In genomic region chr4:16550488-16550980, GRCh38 we compare ENCODE assay signal across 26 cellular contexts.
"Had no signal": no experiment of that assay in that cellular context is flagged by ENCODE, and none has a peak within 500 bp of the region (broad histone marks: within the 10 kb centered on the region; RNA-seq: fewer than 3 reads in every experiment).

No MANE protein-coding gene starts in this region.

- H3K27me3 ChIP-seq: colonic mucosa, dorsolateral prefrontal cortex, esophagus squamous epithelium, foreskin keratinocyte, gastrocnemius medialis, gastroesophageal sphincter, heart left ventricle, heart right ventricle had no signal

- H3K36me3 ChIP-seq: colonic mucosa, esophagus squamous epithelium, gastrocnemius medialis, gastroesophageal sphincter, heart left ventricle, heart right ventricle had no signal

- DNase-seq: colonic mucosa; cortex of kidney; dermis blood vessel endothelial cell; dorsolateral prefrontal cortex; effector CD4-positive, alpha-beta T cell; effector CD8-positive, alpha-beta T cell; effector memory CD4-positive, alpha-beta T cell; effector memory CD8-positive, alpha-beta T cell; endodermal cell; erythroblast; esophagus squamous epithelium; foreskin fibroblast; foreskin keratinocyte; foreskin melanocyte; gastrocnemius medialis; glutamatergic neuron; head of caudate nucleus; heart left ventricle; heart right ventricle had no signal

- H3K9me3 ChIP-seq: colonic mucosa, esophagus squamous epithelium, gastrocnemius medialis, gastroesophageal sphincter, heart left ventricle, heart right ventricle had no signal

- FAIRE-seq: colon, endometrium, endothelial cell of umbilical vein had no signal

- H3K27ac ChIP-seq: colonic mucosa, coronary artery, dorsolateral prefrontal cortex, epithelial cell of prostate, esophagus squamous epithelium, foreskin keratinocyte, gastrocnemius medialis, gastroesophageal sphincter, heart left ventricle, heart right ventricle had no signal

- H3K4me3 ChIP-seq: colonic mucosa, coronary artery, dorsolateral prefrontal cortex, esophagus squamous epithelium, gastrocnemius medialis, gastroesophageal sphincter, heart left ventricle, heart right ventricle had no signal

- ATAC-seq: effector memory CD8-positive, alpha-beta T cell; esophagus mucosa; foreskin keratinocyte; gastrocnemius medialis; gastroesophageal sphincter; heart left ventricle; heart right ventricle had no signal

- H3K4me1 ChIP-seq: colonic mucosa, esophagus squamous epithelium, foreskin keratinocyte, gastrocnemius medialis, gastroesophageal sphincter had no signal
